In the genomic region with DNA sequence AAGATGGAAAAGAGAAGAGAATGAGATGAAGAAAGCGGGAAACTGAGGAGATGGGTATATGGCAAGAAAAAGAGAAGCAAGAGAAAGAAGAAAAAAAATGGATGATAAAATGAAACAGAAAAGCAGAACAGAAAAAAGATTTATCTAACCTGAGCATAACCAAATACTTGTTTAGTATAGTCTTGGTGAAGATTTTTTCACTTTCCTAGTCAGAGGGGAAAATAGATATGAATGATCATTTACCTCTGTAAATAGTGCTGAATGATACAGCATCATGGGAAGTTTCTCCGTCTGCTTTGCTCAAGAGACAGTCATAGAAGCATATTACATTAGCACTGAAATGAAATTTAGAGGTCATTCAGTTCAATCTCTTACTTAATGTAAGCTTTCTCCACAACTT, we compare ENCODE assay signal across 20 cellular contexts. TPM values are rescaled to one million over a fixed set of nuclear protein-coding genes. Genes with fewer than 3 reads are reported as not detected.
DNase-seq lines count a peak whose midpoint lies in the region; ATAC-seq, FAIRE-seq and TF ChIP-seq lines count a peak whose summit lies in the region.
"Had no signal": no experiment of that assay in that cellular context is flagged by ENCODE, and none has a peak within 500 bp of the region (broad histone marks: within the 10 kb centered on the region; RNA-seq: fewer than 3 reads in every experiment).

No MANE protein-coding gene starts in this region.

- RAD21 ChIA-PET in GM12878 (lab: Charles Lee; ENCODE audit: unreplicated experiment), result no interaction called here

- no TSS peak for BruUV-seq in GM12878 (replicated peaks; lab: Mats Ljungman, UMichigan)

- in situ Hi-C loops in GM12878 (cut with MboI) (no loop called here), GM13977 (cut with MboI; ENCODE audit: low pct_unique_long_range_greater_than_20kb, low sequenced_read_pairs, unreplicated experiment) (no loop called here)

- no peak overlapping the region for H3K27ac ChIP-seq in GM12878 (ENCODE audit: control insufficient read depth, insufficient read depth)
- H3K27ac ChIP-seq in ovary, result no peak overlapping the region

- peak overlapping the region; percentile 33; the same call in 1 of the 2 replicates for H3K4me2 ChIP-seq in GM12878 (ENCODE audit: control insufficient read depth, insufficient read depth)
- H3K4me2 ChIP-seq: SK-N-SH had no signal

- POLR2A ChIA-PET in GM12878 (lab: Charles Lee), result no interaction called here

- peak; percentile 54 for FAIRE-seq in GM12878 (lab: Jason Lieb, UNC)
- FAIRE-seq: endothelial cell of umbilical vein, HepG2 had no signal

- TF ChIP-seq CTCF in GM12878 (IDR thresholded peaks at IDR 0.05 in 2 of 3, conservative IDR thresholded peaks at IDR 0.05 in 1 of 3; ENCODE audit: control insufficient read depth in 2 of 3, extremely low read depth in 1 of 3, insufficient read depth in 1 of 3, low read depth in 3 of 3, low read length in 3 of 3) (no peak), GM13977 (IDR thresholded peaks at IDR 0.05; ENCODE audit: extremely low read depth, insufficient read depth, missing control alignments) (no peak), ovary (IDR thresholded peaks at IDR 0.05) (no peak)

- H3K79me2 ChIP-seq in GM12878 (ENCODE audit: control insufficient read depth, insufficient read depth, low read length), result no peaks in the 10 kb centered on the region

- no peaks in the 10 kb centered on the region for H3K9me3 ChIP-seq in GM12878 (replicated peaks; ENCODE audit: control insufficient read depth, insufficient read depth, low read length)
- no peaks in the 10 kb centered on the region for H3K9me3 ChIP-seq in ovary
- H3K9me3 ChIP-seq: mucosa of descending colon, SK-N-SH had no signal

- DNase-seq in GM12878 (ENCODE audit: low read depth, low spot score), result no peak
- no peak for DNase-seq in GM13977 (ENCODE audit: low spot score)
- DNase-seq in CD1c-positive myeloid dendritic cell (ENCODE audit: extremely low spot score), result no peak
- DNase-seq in ovary, result no peak
- DNase-seq: activated CD4-positive, alpha-beta T cell treated with anti-CD3 and anti-CD28 coated beads for 48 hours; activated naive CD4-positive, alpha-beta T cell treated with anti-CD3 and anti-CD28 coated beads, Interleukin-2, amount 10 ng/mL, durations not matched to agents 7 days and 5 days; activated T-cell treated with anti-CD3 and anti-CD28 coated beads for 4 hours; COR-L47; cortex of kidney; foreskin fibroblast; mucosa of descending colon; NCI-H2029; NCI-H526 treated with DMSO at 0.1 percent for 48 hours; right cardiac atrium had no signal

- no peak for TF ChIP-seq POLR2A in GM12878 (IDR thresholded peaks at IDR 0.05; ENCODE audit: low read depth, low read length)
- no peak for TF ChIP-seq POLR2A in ovary (IDR thresholded peaks at IDR 0.05)

- TF ChIP-seq EP300 in GM12878 (IDR thresholded peaks at IDR 0.05; ENCODE audit: borderline replicate concordance in 1 of 2, control insufficient read depth in 1 of 2, low read depth in 2 of 2, low read length in 2 of 2) (no peak), ovary (IDR thresholded peaks at IDR 0.05) (no peak)

- H3K27me3 ChIP-seq in GM12878 (replicated peaks in 1 of 2; ENCODE audit: control insufficient read depth in 2 of 2, insufficient read depth in 2 of 2, low read length in 1 of 2), result no peaks in the 10 kb centered on the region
- no peaks in the 10 kb centered on the region for H3K27me3 ChIP-seq in ovary

- H3K4me3 ChIP-seq in GM12878, result no peak overlapping the region
- no peak overlapping the region for H3K4me3 ChIP-seq in ovary
- H3K4me3 ChIP-seq: mucosa of descending colon had no signal

- no peak overlapping the region for H3K9ac ChIP-seq in GM12878 (ENCODE audit: control insufficient read depth, insufficient read depth, low read length)
- H3K9ac ChIP-seq: SK-N-SH had no signal

- WGBS in GM12878 (ENCODE audit: insufficient coverage, insufficient replicate concordance, low lambda C conversion rate, missing lambda C conversion rate), result 0% methylated on average over 1 of the region's 2 CpGs
- WGBS in ovary, 3 donors, result 70 to 84% (median 81%) methylated on average over 1 of the region's 2 CpGs

- no peak overlapping the region for H2AFZ ChIP-seq in GM12878 (ENCODE audit: control insufficient read depth, low read depth, low read length)

- TF ChIP-seq RAD21 in GM12878 (IDR thresholded peaks at IDR 0.05; ENCODE audit: insufficient read depth, low read depth, low read length), result no peak

- H3K4me1 ChIP-seq in GM12878 (ENCODE audit: control insufficient read depth, insufficient read depth, low read length), result peaks cover 9% of the 10 kb centered on the region
- H3K4me1 ChIP-seq in ovary (ENCODE audit: insufficient read depth), result no peaks in the 10 kb centered on the region

- ATAC-seq in GM18868 (IDR thresholded peaks at IDR 0.05; ENCODE audit: unreplicated experiment) (peak; percentile 97), GM21528 (IDR thresholded peaks at IDR 0.05; ENCODE audit: low FRiP score, unreplicated experiment) (peak; percentile 86), HG03095 (IDR thresholded peaks at IDR 0.05; ENCODE audit: unreplicated experiment) (peak; percentile 87), GM12878 (peak; percentile 89)
- ATAC-seq: HepG2, mucosa of descending colon, right cardiac atrium had no signal

- CTCF ChIA-PET in GM12878 (lab: Yijun Ruan, JAX), result interaction anchor here (0.7 kb wide), 1 partner anchor 601 kb away, joined by 3 read pairs; no protein-coding TSS in a partner anchor

- SMC1A ChIA-PET in GM12878 (lab: Charles Lee; ENCODE audit: uncharacterized antibody, unreplicated experiment), result no interaction called here

- H3K36me3 ChIP-seq in GM12878 (ENCODE audit: control insufficient read depth in 2 of 2, insufficient read depth in 2 of 2, low read length in 1 of 2), result no peaks in the 10 kb centered on the region
- H3K36me3 ChIP-seq in ovary, result no peaks in the 10 kb centered on the region

- intact Hi-C loops in GM12878 (cut with micrococcal nuclease; ENCODE audit: unreplicated experiment) (no loop called here), ovary (cut with DNase I) (no loop called here)

- H4K20me1 ChIP-seq in GM12878 (ENCODE audit: control insufficient read depth, insufficient read depth), result no peaks in the 10 kb centered on the region

TF ChIP-seq in GM12878, 131 proteins besides CTCF, POLR2A, EP300 and RAD21:
- TF ChIP-seq SPI1 (IDR thresholded peaks at IDR 0.05; ENCODE audit: borderline replicate concordance, insufficient read depth, low read depth, low read length) (peak; percentile 43; the same call in 1 of the 2 replicates), RAD51 (IDR thresholded peaks at IDR 0.05) (no peak), TCF7 (IDR thresholded peaks at IDR 0.05; ENCODE audit: borderline replicate concordance) (no peak)

RNA-seq across cellular contexts. Expression of a gene that starts 36.1 kb away (rescaled TPM):
- total RNA-seq in GM12878 (2013; cell fraction: nucleolus; rRNA removed), result not detected in 2 replicates
- total RNA-seq in GM12878 (2014; rRNA removed) (not detected in 2 replicates), GM12878 (2014; rRNA removed; fragmentation: Illumina TruSeq; extraction: Trizol) (not detected in 2 replicates), GM12878 (2021) (not detected in 2 replicates), ovary (under 1 TPM in 4 of 7 donors, not detected in 3; 0.05 to 0.34 (median 0.22) TPM)
- polyA plus RNA-seq in GM12878 (2011; ENCODE audit: low read depth), result not detected
- polyA plus RNA-seq in GM12878 (2011; rRNA removed) (not detected in 2 replicates), GM12878 (2014; fragmentation: Illumina TruSeq; extraction: Trizol) (not detected in 2 replicates), GM12878 (2014; fragmentation: Nextera tagmentation; extraction: Ambion mirVana) (not detected), GM12878 (2014; rRNA removed) (not detected in 2 replicates), GM12878 (2016; fragmentation: Nextera tagmentation; extraction: Ambion mirVana) (not detected), ovary (1 to 10 TPM in 1 of 2 donors, under 1 TPM in 1; 0.05 to 1.3 TPM)
- polyA plus RNA-seq in GM12878 (2011; cell fraction: cytosol; rRNA removed), result not detected in 2 replicates
- polyA plus RNA-seq in GM12878 (2011; cell fraction: nucleus; rRNA removed), result not detected in 2 replicates
- not detected in 2 replicates for polyA plus RNA-seq in GM12878 (2012)
- not detected in 2 replicates for polyA minus RNA-seq in GM12878 (2011; rRNA and poly(A)+ RNA removed)
- polyA minus RNA-seq in GM12878 (2011; cell fraction: cytosol; rRNA and poly(A)+ RNA removed), result not detected in 2 replicates
- polyA minus RNA-seq in GM12878 (2011; cell fraction: nucleus; rRNA and poly(A)+ RNA removed), result not detected in 2 replicates
- total RNA-seq: endothelial cell of umbilical vein, HepG2 had no signal
- polyA plus RNA-seq: endothelial cell of umbilical vein, HepG2 had no signal
